In genomic region chr14:90383126-90383730, GRCh38 we compare ENCODE assay signal across 8 cellular contexts. TPM values are rescaled to one million over a fixed set of nuclear protein-coding genes. Genes with fewer than 3 reads are reported as not detected.
DNase-seq lines count a peak whose midpoint lies in the region; ATAC-seq, FAIRE-seq and TF ChIP-seq lines count a peak whose summit lies in the region.

No MANE protein-coding gene starts in this region.

- H3K9me3 ChIP-seq in MG63 = no peaks in the 10 kb centered on the region
- no peaks in the 10 kb centered on the region for H3K9me3 ChIP-seq in gastroesophageal sphincter
- no peaks in the 10 kb centered on the region for H3K9me3 ChIP-seq in neutrophil

- DNase-seq in G401 (ENCODE audit: low spot score) (peak; percentile 99), H54 (ENCODE audit: insufficient read length, low spot score) (peak; percentile 99), MG63 (peak; percentile 96), SHP77 (lab: John Stamatoyannopoulos, UW) (peak; percentile 99), activated gamma-delta T cell treated with Interleukin-2 at 50 U/mL for 16 hours (peak; percentile 98), superior temporal gyrus (ENCODE audit: extremely low spot score) (peak; percentile 100)

- peak; percentile 90 for TF ChIP-seq POLR2A in H54 (IDR thresholded peaks at IDR 0.05; ENCODE audit: low read depth, low read length)
- peak; percentile 97 to 98 for TF ChIP-seq POLR2A in gastroesophageal sphincter (IDR thresholded peaks at IDR 0.05)

- peak overlapping the region; percentile 76 for H3K4me3 ChIP-seq in MG63
- peak overlapping the region; percentile 57 to 86 for H3K4me3 ChIP-seq in gastroesophageal sphincter
- peak overlapping the region; percentile 73 to 93 for H3K4me3 ChIP-seq in neutrophil (ENCODE audit: low read depth in 1 of 2, low read length in 1 of 2)

- H3K36me3 ChIP-seq in MG63 (no peaks in the 10 kb centered on the region), gastroesophageal sphincter (no peaks in the 10 kb centered on the region), neutrophil (no peaks in the 10 kb centered on the region)

- peak in 1 of 4 experiments; percentile 29 for TF ChIP-seq CTCF in gastroesophageal sphincter (IDR thresholded peaks at IDR 0.05)
- TF ChIP-seq CTCF in neutrophil (IDR thresholded peaks at IDR 0.05) = peak; percentile 76

- H3K27me3 ChIP-seq in MG63 (no peaks in the 10 kb centered on the region), gastroesophageal sphincter (no peaks in the 10 kb centered on the region), neutrophil (no peaks in the 10 kb centered on the region)

- no peak for TF ChIP-seq EP300 in gastroesophageal sphincter (IDR thresholded peaks at IDR 0.05)

- peak; percentile 96 for FAIRE-seq in H54 (lab: Jason Lieb, UNC)

- H3K27ac ChIP-seq in gastroesophageal sphincter (peak overlapping the region; percentile 86 to 100 (median 95)), neutrophil (peak overlapping the region; percentile 92)

- in situ Hi-C loops in G401 (cut with HindIII; ENCODE audit: low sequenced_read_pairs) = no loop called here

- H3K4me1 ChIP-seq in gastroesophageal sphincter = peaks cover 6 to 38% (median 7%) of the 10 kb centered on the region in 3 donors
- H3K4me1 ChIP-seq in neutrophil (ENCODE audit: control insufficient read depth in 1 of 2, insufficient read depth in 1 of 2, low read depth in 1 of 2, low read length in 1 of 2) = peaks cover 24% of the 10 kb centered on the region in 2 experiments

- no CpG with 5 or more reads among the region's 62 CpGs for WGBS in gastroesophageal sphincter (ENCODE audit: low coverage in 1 of 2), 2 donors

- peak; percentile 97 for ATAC-seq in gastroesophageal sphincter

RNA-seq across cellular contexts. Expression of gene CALM1, which starts 13.6 kb away (rescaled TPM):
- total RNA-seq in G401 (2014; rRNA removed; shearing (Covaris generic)) = 159 and 239 TPM in 2 replicates
- 122 and 307 TPM in 2 replicates for total RNA-seq in MG63 (2014; rRNA removed; shearing (Covaris generic); ENCODE audit: low replicate concordance)
- total RNA-seq in gastroesophageal sphincter = 100 to 1,000 TPM; 425 to 902 (median 829) TPM

RNA-seq across cellular contexts. Expression of gene NRDE2, which starts 51.5 kb away (rescaled TPM):
- 15.4 and 18.1 TPM in 2 replicates for total RNA-seq in G401 (2014; rRNA removed; shearing (Covaris generic))
- 5.5 and 7.1 TPM in 2 replicates for total RNA-seq in MG63 (2014; rRNA removed; shearing (Covaris generic); ENCODE audit: low replicate concordance)
- 10 to 100 TPM in 2 of 4 donors, 1 to 10 TPM in 2; 7.8 to 28.0 (median 11.2) TPM for total RNA-seq in gastroesophageal sphincter

Comparison
In these comparisons a context has a peak if more than half of its experiments do, and no peak if none do; other contexts are left out.
1. Peak in every context shown above with its lines: DNase-seq, ATAC-seq, H3K4me3 ChIP-seq and H3K27ac ChIP-seq.